ENCODE assay signal across 15 cellular contexts in genomic region chr4:151443777-151444176, GRCh38. TPM values are rescaled to one million over a fixed set of nuclear protein-coding genes. Genes with fewer than 3 reads are reported as not detected.
A peak's percentile ranks its signal among the peaks of the same experiment; 100 is the strongest.
DNase-seq lines count a peak whose midpoint lies in the region; ATAC-seq and TF ChIP-seq lines count a peak whose summit lies in the region.
"Had no signal": no experiment of that assay in that cellular context is flagged by ENCODE, and none has a peak within 500 bp of the region (broad histone marks: within the 10 kb centered on the region; RNA-seq: fewer than 3 reads in every experiment).

No MANE protein-coding gene starts in this region.

- H3K79me2 ChIP-seq in H9 (ENCODE audit: insufficient read depth, low read length), result peaks cover 2% of the 10 kb centered on the region; the same call in 1 of the 2 replicates

- H3K4me2 ChIP-seq in H9 (ENCODE audit: insufficient read depth, insufficient read length, low read length), result no peak overlapping the region
- H3K4me2 ChIP-seq: BLaER1 treated with 17β-estradiol and CSF1 and Interleukin-3, amounts not matched to agents 10 nM and 100 nM had no signal

- no peak overlapping the region for H2AFZ ChIP-seq in H9 (ENCODE audit: low read length)

- no peak overlapping the region for H2BK12ac ChIP-seq in H9 (ENCODE audit: insufficient read length, low read depth, low read length)

- H3K36me3 ChIP-seq in WERI-Rb-1, result no peaks in the 10 kb centered on the region
- H3K36me3 ChIP-seq: BLaER1 treated with 17β-estradiol and CSF1 and Interleukin-3, amounts not matched to agents 10 nM and 100 nM; HAP-1 had no signal

- H3K27me3 ChIP-seq in H9 (ENCODE audit: insufficient read depth, low read length), result no peaks in the 10 kb centered on the region
- no peaks in the 10 kb centered on the region for H3K27me3 ChIP-seq in WERI-Rb-1 (ENCODE audit: insufficient read depth, low read depth, severe bottlenecking)
- H3K27me3 ChIP-seq: BLaER1 treated with 17β-estradiol and CSF1 and Interleukin-3, amounts not matched to agents 10 nM and 100 nM had no signal

- no peak overlapping the region for H3K14ac ChIP-seq in H9 (ENCODE audit: insufficient read depth, low read length)

- H2BK5ac ChIP-seq in H9 (ENCODE audit: insufficient read length, low read length), result no peak overlapping the region

- H3K27me3 Mint-ChIP-seq in H9 (ENCODE audit: low read depth) (no peaks in the 10 kb centered on the region), WTC11 (ENCODE audit: low read depth) (no peaks in the 10 kb centered on the region), progenitor cell of endocrine pancreas (no peaks in the 10 kb centered on the region)
- H3K27me3 Mint-ChIP-seq in activated T-cell treated with anti-CD3 and anti-CD28 coated beads, Interleukin-2, amount 50 U/mL, for 72 hours (ENCODE audit: low read depth), result peaks cover 19% of the 10 kb centered on the region

- no peak overlapping the region for H3K23ac ChIP-seq in H9 (ENCODE audit: insufficient read length, low read depth, low read length)

- CTCF ChIA-PET in WTC11 (lab: Charles Lee), result interaction anchor here (1.0 to 2.0 kb wide), 6 partner anchors 16 to 201 kb away, joined by 3 to 7 read pairs (median 4); partner anchors contain the start of gene PRSS48

- H3K27ac ChIP-seq in H9 (ENCODE audit: insufficient read length, low read depth, low read length), result no peak overlapping the region
- H3K27ac ChIP-seq in WERI-Rb-1, result no peak overlapping the region
- H3K27ac ChIP-seq: BLaER1 treated with 17β-estradiol and CSF1 and Interleukin-3, amounts not matched to agents 10 nM and 100 nM had no signal

- H3K9me3 Mint-ChIP-seq in H9 (no peaks in the 10 kb centered on the region), WTC11 (no peaks in the 10 kb centered on the region), progenitor cell of endocrine pancreas (ENCODE audit: low read depth) (no peaks in the 10 kb centered on the region)
- no peaks in the 10 kb centered on the region for H3K9me3 Mint-ChIP-seq in activated T-cell treated with anti-CD3 and anti-CD28 coated beads, Interleukin-2, amount 50 U/mL, for 72 hours
- H3K9me3 Mint-ChIP-seq: CD8-positive, alpha-beta T cell had no signal

- no peak overlapping the region for H4K5ac ChIP-seq in H9 (ENCODE audit: insufficient read length, low read depth, low read length)

- H3K4me3 Mint-ChIP-seq in H9 (no peak overlapping the region), WTC11 (peak overlapping the region; percentile 17; the same call in 1 of the 2 replicates), progenitor cell of endocrine pancreas (ENCODE audit: low read depth) (no peak overlapping the region)
- H3K4me3 Mint-ChIP-seq in activated T-cell treated with anti-CD3 and anti-CD28 coated beads, Interleukin-2, amount 50 U/mL, for 72 hours, result no peak overlapping the region
- H3K4me3 Mint-ChIP-seq: B cell; CD8-positive, alpha-beta T cell had no signal

- H4K20me1 ChIP-seq in H9 (ENCODE audit: control insufficient read depth, insufficient read depth, insufficient read length), result no peaks in the 10 kb centered on the region
- H4K20me1 ChIP-seq: BLaER1 treated with 17β-estradiol and CSF1 and Interleukin-3, amounts not matched to agents 10 nM and 100 nM had no signal

- no peak overlapping the region for H3K56ac ChIP-seq in H9 (ENCODE audit: insufficient read length, low read depth, low read length)

- TF ChIP-seq CTCF in H9 (conservative IDR thresholded peaks at IDR 0.05), result no peak
- no peak for TF ChIP-seq CTCF in WTC11 (IDR thresholded peaks at IDR 0.05)
- no peak for TF ChIP-seq CTCF in progenitor cell of endocrine pancreas (IDR thresholded peaks at IDR 0.05; ENCODE audit: unreplicated experiment)
- TF ChIP-seq CTCF in WERI-Rb-1 (IDR thresholded peaks at IDR 0.05; ENCODE audit: low read depth, low read length), result no peak

- H2BK120ac ChIP-seq in H9 (ENCODE audit: low read depth, low read length, poor library complexity, severe bottlenecking), result no peak overlapping the region

- H3K4me1 Mint-ChIP-seq in H9 (peaks cover 17 to 36% of the 10 kb centered on the region in 2 experiments), WTC11 (peaks cover 48% of the 10 kb centered on the region), progenitor cell of endocrine pancreas (ENCODE audit: low read depth) (peaks cover 28% of the 10 kb centered on the region)
- no peaks in the 10 kb centered on the region for H3K4me1 Mint-ChIP-seq in activated T-cell treated with anti-CD3 and anti-CD28 coated beads, Interleukin-2, amount 50 U/mL, for 72 hours (ENCODE audit: low read depth)
- H3K4me1 Mint-ChIP-seq: B cell had no signal

- H2BK15ac ChIP-seq in H9 (ENCODE audit: low read depth, low read length), result no peak overlapping the region

- no peak overlapping the region for H4K91ac ChIP-seq in H9 (ENCODE audit: insufficient read length, low read depth, low read length)

- H3K4me3 ChIP-seq in WERI-Rb-1 (ENCODE audit: low read depth, low read length), result no peak overlapping the region
- H3K4me3 ChIP-seq: BLaER1 treated with 17β-estradiol and CSF1 and Interleukin-3, amounts not matched to agents 10 nM and 100 nM; GM12878; HAP-1 had no signal

- H3K27ac Mint-ChIP-seq in H9 (peak overlapping the region in 2 of 3 experiments; percentile 15 to 58; a peak in 4 of 7 replicates), WTC11 (peak overlapping the region; percentile 84), progenitor cell of endocrine pancreas (peak overlapping the region; percentile 58)
- H3K27ac Mint-ChIP-seq in activated T-cell treated with anti-CD3 and anti-CD28 coated beads, Interleukin-2, amount 50 U/mL, for 72 hours, result no peak overlapping the region
- H3K27ac Mint-ChIP-seq: B cell; CD8-positive, alpha-beta T cell had no signal

- no peaks in the 10 kb centered on the region for H3K23me2 ChIP-seq in H9 (ENCODE audit: insufficient read length, low read depth, low read length, poor library complexity, severe bottlenecking)

- no peaks in the 10 kb centered on the region for H3K79me1 ChIP-seq in H9 (ENCODE audit: insufficient read depth, low read depth, low read length, poor library complexity, severe bottlenecking)

- H3K4ac ChIP-seq in H9 (ENCODE audit: low read depth, low read length), result no peak overlapping the region

- no peak overlapping the region for H2BK20ac ChIP-seq in H9 (ENCODE audit: low read depth, low read length, poor library complexity, severe bottlenecking)

- no peak overlapping the region for H3T11ph ChIP-seq in H9 (ENCODE audit: low read length)

- no peak overlapping the region for H3K9ac ChIP-seq in H9 (ENCODE audit: extremely low read depth, insufficient read length, low read length)
- H3K9ac ChIP-seq: BLaER1 treated with 17β-estradiol and CSF1 and Interleukin-3, amounts not matched to agents 10 nM and 100 nM had no signal

- H3K36me3 Mint-ChIP-seq in H9 (ENCODE audit: insufficient read depth in 1 of 3, low read depth in 3 of 3), result no peaks in the 10 kb centered on the region
- H3K36me3 Mint-ChIP-seq in WTC11, result no peaks in the 10 kb centered on the region
- no peaks in the 10 kb centered on the region for H3K36me3 Mint-ChIP-seq in progenitor cell of endocrine pancreas (ENCODE audit: insufficient read depth)
- H3K36me3 Mint-ChIP-seq in activated T-cell treated with anti-CD3 and anti-CD28 coated beads, Interleukin-2, amount 50 U/mL, for 72 hours (ENCODE audit: insufficient read depth in 2 of 2), result no peaks in the 10 kb centered on the region
- H3K36me3 Mint-ChIP-seq: CD8-positive, alpha-beta T cell had no signal

- DNase-seq in H9 (no peak), WTC11 (ENCODE audit: low spot score) (no peak), iPS-NIHi7 (ENCODE audit: extremely low spot score) (peak; percentile 14), progenitor cell of endocrine pancreas (ENCODE audit: low spot score, unreplicated experiment) (no peak), KBM-7 (no peak), WERI-Rb-1 (no peak)
- no peak for DNase-seq in activated T-cell treated with anti-CD3 and anti-CD28 coated beads, Interleukin-2, amount 50 U/mL, for 72 hours
- DNase-seq: Calu3; CD8-positive, alpha-beta T cell; DND-41; EL had no signal

- H3K9me3 ChIP-seq in H9 (ENCODE audit: control insufficient read depth, low read depth, low read length) (no peaks in the 10 kb centered on the region), WERI-Rb-1 (ENCODE audit: severe bottlenecking) (no peaks in the 10 kb centered on the region)
- H3K9me3 ChIP-seq: BLaER1 treated with 17β-estradiol and CSF1 and Interleukin-3, amounts not matched to agents 10 nM and 100 nM; HAP-1 had no signal

- no peak overlapping the region for H4K8ac ChIP-seq in H9 (replicated peaks; ENCODE audit: insufficient read length, low read depth, low read length)

- POLR2A ChIA-PET in WTC11 (lab: Charles Lee), result interaction anchor here (0.6 kb wide), 1 partner anchor 28 kb away, joined by 3 read pairs; no protein-coding TSS in a partner anchor

- H3K4me1 ChIP-seq in H9 (ENCODE audit: insufficient read depth, low read length), result peaks cover 9% of the 10 kb centered on the region; the same call in 1 of the 2 replicates
- H3K4me1 ChIP-seq: BLaER1 treated with 17β-estradiol and CSF1 and Interleukin-3, amounts not matched to agents 10 nM and 100 nM; HAP-1 had no signal

- no peak overlapping the region for H3K18ac ChIP-seq in H9 (ENCODE audit: insufficient read length, low read depth, low read length)

- ATAC-seq in WTC11, result peak; percentile 72
- ATAC-seq in activated T-cell treated with anti-CD3 and anti-CD28 coated beads, Interleukin-2, amount 50 U/mL, for 72 hours (replicated peaks in 1 of 2), result no peak
- ATAC-seq: CD8-positive, alpha-beta T cell; GM12878 had no signal

- WGBS in H9 (ENCODE audit: extremely low coverage, insufficient read length, low lambda C conversion rate), result no CpG with 5 or more reads among the region's 5 CpGs

- no peak overlapping the region for H2AK5ac ChIP-seq in H9 (ENCODE audit: insufficient read length, low read length)

- in situ Hi-C loops in KBM-7 (cut with MboI; ENCODE audit: low pct_unique_long_range_greater_than_20kb, low sequenced_read_pairs), result no loop called here

TF ChIP-seq in WTC11, 78 proteins besides CTCF, POLR2A, EP300 and RAD21 (continues in another document):
- TF ChIP-seq GABPB1 (CRISPR knock-in tag; IDR thresholded peaks at IDR 0.05), result no peak
- no peak for TF ChIP-seq ZMAT4 (CRISPR knock-in tag; IDR thresholded peaks at IDR 0.05)
- TF ChIP-seq ZNF232 (CRISPR knock-in tag; IDR thresholded peaks at IDR 0.05), result no peak

RNA-seq across cellular contexts. Expression of gene FHIP1A, which starts 34.8 kb away (rescaled TPM):
- total RNA-seq in H9 (2021) (24.9 and 28.2 TPM in 2 replicates), WTC11 (2021) (64.2 to 68.6 TPM (median 67.5 TPM) in 3 replicates), progenitor cell of endocrine pancreas (26.2 and 26.9 TPM in 2 replicates)
- under 1 TPM; 0.22 to 0.53 TPM for total RNA-seq in activated T-cell treated with anti-CD3 and anti-CD28 coated beads, Interleukin-2, amount 50 U/mL, for 72 hours

Comparison
In these comparisons a context has a peak if more than half of its experiments do, and no peak if none do; other contexts are left out.
1. RNA of gene FHIP1A, which starts 34.8 kb away (total RNA-seq): 64.2 to 68.6 TPM in WTC11, 26.2 to 26.9 TPM in progenitor cell of endocrine pancreas and 24.9 to 28.2 TPM in H9; 0.22 to 0.53 TPM in activated T-cell treated with anti-CD3 and anti-CD28 coated beads, Interleukin-2, amount 50 U/mL, for 72 hours; every median in the first group is over 10 times any median in the second.